Comparison of ENCODE assay signal across 32 cellular contexts in genomic region chr3:38222032-38222634, GRCh38. TPM values are rescaled to one million over a fixed set of nuclear protein-coding genes. Genes with fewer than 3 reads are reported as not detected.
"Had no signal": no experiment of that assay in that cellular context is flagged by ENCODE, and none has a peak within 500 bp of the region (broad histone marks: within the 10 kb centered on the region; RNA-seq: fewer than 3 reads in every experiment).

No MANE protein-coding gene starts in this region.

- H3K9me3 Mint-ChIP-seq: activated T-helper 2 cell treated with anti-CD3 and anti-CD28 coated beads, Interferon-gamma antibody, Interleukin-2, Interleukin-4, amounts not matched to agents 10 μg/mL and 5 μg/mL and 100 μg/mL, durations not matched to agents 14 hours and 24 hours and 36 hours; effector memory CD8-positive, alpha-beta T cell; natural killer cell had no signal

- ATAC-seq: activated CD4-positive, alpha-beta T cell treated with anti-CD3 and anti-CD28 coated beads for 36 hours; activated CD8-positive, alpha-beta memory T cell treated with anti-CD3 and anti-CD28 coated beads, Interleukin-2, amount 10 ng/mL, durations not matched to agents 7 days and 5 days; activated CD8-positive, alpha-beta T cell treated with anti-CD3 and anti-CD28 coated beads, Interleukin-2, amount 10 ng/mL, durations not matched to agents 7 days and 5 days; body of pancreas; effector memory CD8-positive, alpha-beta T cell; esophagus mucosa; heart left ventricle; left lung; lower lobe of right lung; natural killer cell; right lobe of liver; stimulated activated naive CD8-positive, alpha-beta T cell treated with anti-CD3 and anti-CD28 coated beads, Interleukin-15, Interleukin-2, amounts not matched to agents 100 U/mL and 50 U/mL, for 24 hours had no signal

- H3K4me3 Mint-ChIP-seq: activated CD4-positive, alpha-beta T cell treated with anti-CD3 and anti-CD28 coated beads for 36 hours; activated CD8-positive, alpha-beta memory T cell treated with anti-CD3 and anti-CD28 coated beads, Interleukin-2, amount 10 ng/mL, durations not matched to agents 7 days and 5 days; activated CD8-positive, alpha-beta T cell treated with anti-CD3 and anti-CD28 coated beads, Interleukin-2, amount 10 ng/mL, durations not matched to agents 7 days and 5 days; activated naive CD8-positive, alpha-beta T cell; effector memory CD8-positive, alpha-beta T cell; natural killer cell had no signal

- H3K27me3 Mint-ChIP-seq: activated CD4-positive, alpha-beta T cell treated with anti-CD3 and anti-CD28 coated beads for 36 hours; activated CD8-positive, alpha-beta memory T cell treated with anti-CD3 and anti-CD28 coated beads, Interleukin-2, amount 10 ng/mL, durations not matched to agents 7 days and 5 days; activated naive CD8-positive, alpha-beta T cell; effector memory CD8-positive, alpha-beta T cell had no signal

- H3K27me3 ChIP-seq: body of pancreas, cardiac muscle cell, heart left ventricle, left lung, right lobe of liver, testis, transverse colon had no signal

- H3K4me1 ChIP-seq: body of pancreas, heart left ventricle, left lung, lower lobe of right lung, right lobe of liver, testis, transverse colon had no signal

- DNase-seq: activated CD4-positive, alpha-beta T cell treated with anti-CD3 and anti-CD28 coated beads for 36 hours; activated CD4-positive, CD25-positive, alpha-beta regulatory T cell; activated CD8-positive, alpha-beta memory T cell treated with anti-CD3 and anti-CD28 coated beads, Interleukin-2, amount 10 ng/mL, durations not matched to agents 7 days and 5 days; activated CD8-positive, alpha-beta T cell treated with anti-CD3 and anti-CD28 coated beads, Interleukin-2, amount 10 ng/mL, durations not matched to agents 7 days and 5 days; activated T-cell treated with anti-CD3 and anti-CD28 coated beads, Interleukin-2, amount 50 U/mL, for 48 hours; aorta; body of pancreas; cortex of kidney; effector memory CD8-positive, alpha-beta T cell; foreskin fibroblast; heart left ventricle; left lung; lower lobe of right lung; mesenchymal stem cell; natural killer cell; posterior cingulate gyrus; right lobe of liver; stimulated activated CD4-positive, alpha-beta T cell treated with anti-CD3 and anti-CD28 coated beads, Interleukin-2, amount 100 ng/mL, for 48 hours; stimulated activated naive CD8-positive, alpha-beta T cell treated with anti-CD3 and anti-CD28 coated beads, Interleukin-15, Interleukin-2, amounts not matched to agents 100 U/mL and 50 U/mL, for 24 hours; T-helper 9 cell; testis; transverse colon had no signal

- H3K27ac ChIP-seq: body of pancreas, cardiac muscle cell, heart left ventricle, left lung, lower lobe of right lung, right lobe of liver, testis, transverse colon had no signal

- H3K4me1 Mint-ChIP-seq: activated CD8-positive, alpha-beta memory T cell treated with anti-CD3 and anti-CD28 coated beads, Interleukin-2, amount 10 ng/mL, durations not matched to agents 7 days and 5 days had no signal

- H3K9me3 ChIP-seq: body of pancreas, heart left ventricle, left lung, lower lobe of right lung, right lobe of liver, testis, transverse colon had no signal

- H3K4me3 ChIP-seq: body of pancreas, cardiac muscle cell, heart left ventricle, left lung, lower lobe of right lung, right lobe of liver, testis, transverse colon had no signal

- H3K27ac Mint-ChIP-seq: activated CD4-positive, alpha-beta T cell treated with anti-CD3 and anti-CD28 coated beads for 36 hours; activated CD8-positive, alpha-beta memory T cell treated with anti-CD3 and anti-CD28 coated beads, Interleukin-2, amount 10 ng/mL, durations not matched to agents 7 days and 5 days; activated CD8-positive, alpha-beta T cell treated with anti-CD3 and anti-CD28 coated beads, Interleukin-2, amount 10 ng/mL, durations not matched to agents 7 days and 5 days; activated naive CD8-positive, alpha-beta T cell; activated T-helper 2 cell treated with anti-CD3 and anti-CD28 coated beads, Interferon-gamma antibody, Interleukin-2, Interleukin-4, amounts not matched to agents 10 μg/mL and 5 μg/mL and 100 μg/mL, durations not matched to agents 14 hours and 24 hours and 36 hours; effector memory CD8-positive, alpha-beta T cell; natural killer cell had no signal

RNA-seq across cellular contexts. Expression of gene SLC22A13, which starts 43.5 kb away (rescaled TPM):
- total RNA-seq: kidney epithelial cell, mononuclear cell, skeletal muscle tissue had no signal
- polyA plus RNA-seq: aorta, urinary bladder had no signal

RNA-seq across cellular contexts. Expression of gene SLC22A14, which starts 60.0 kb away (rescaled TPM):
- total RNA-seq: activated CD4-positive, alpha-beta T cell treated with anti-CD3 and anti-CD28 coated beads for 36 hours; activated CD8-positive, alpha-beta memory T cell treated with anti-CD3 and anti-CD28 coated beads, Interleukin-2, amount 10 ng/mL, durations not matched to agents 7 days and 5 days; activated CD8-positive, alpha-beta T cell treated with anti-CD3 and anti-CD28 coated beads, Interleukin-2, amount 10 ng/mL, durations not matched to agents 7 days and 5 days; activated T-helper 2 cell treated with anti-CD3 and anti-CD28 coated beads, Interferon-gamma antibody, Interleukin-2, Interleukin-4, amounts not matched to agents 10 μg/mL and 5 μg/mL and 100 μg/mL, durations not matched to agents 14 hours and 24 hours and 36 hours; body of pancreas; endothelial cell of umbilical vein; lower lobe of right lung; T-helper 1 cell treated with Interleukin-12 subunit alpha and Interleukin-12 subunit beta and Interleukin-4 antibody, amounts not matched to agents 30 ng/mL and 1 ng/mL, for 36 hours had no signal
- polyA plus RNA-seq: endothelial cell of umbilical vein had no signal
